8 cellular contexts compared by ENCODE assay signal in the genomic region with DNA sequence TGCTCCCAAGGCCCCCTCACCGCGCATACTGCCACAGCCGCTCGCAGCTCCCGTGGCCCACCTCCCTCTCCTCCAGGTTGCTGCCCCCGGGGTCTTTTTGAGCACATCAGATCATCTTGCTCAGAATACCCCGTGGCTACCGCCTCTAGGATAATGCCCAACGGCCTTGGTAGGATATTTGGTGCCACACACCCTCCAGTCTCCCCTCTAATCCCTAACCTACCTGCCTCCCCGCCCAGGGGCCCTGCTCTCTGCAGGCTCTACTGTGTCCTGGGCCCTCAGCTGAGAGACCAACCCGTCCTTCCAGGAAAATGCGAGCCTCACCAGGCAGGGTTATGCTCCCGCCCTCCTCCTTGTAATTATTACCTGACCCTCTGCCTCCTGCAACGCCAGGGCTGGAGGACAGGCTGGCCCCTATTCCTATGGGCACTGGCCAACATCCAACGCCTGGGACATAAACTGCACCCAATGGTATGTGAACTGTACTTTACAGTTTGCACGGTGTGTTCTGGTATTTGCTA. TPM values are rescaled to one million over a fixed set of nuclear protein-coding genes. Genes with fewer than 3 reads are reported as not detected.
DNase-seq lines count a peak whose midpoint lies in the region; ATAC-seq and TF ChIP-seq lines count a peak whose summit lies in the region.

No MANE protein-coding gene starts in this region.

- H3K36me3 Mint-ChIP-seq in naive B cell: peaks cover 0 to 8% of the 10 kb centered on the region in 2 donors

- peak overlapping the region; percentile 96 for H2BK120ac ChIP-seq in IMR-90 (ENCODE audit: low read depth, low read length)

- H2BK5ac ChIP-seq in IMR-90 (ENCODE audit: low read depth, low read length, poor library complexity, severe bottlenecking): peak overlapping the region; percentile 88

- POLR2A ChIA-PET in IMR-90 (lab: Charles Lee; ENCODE audit: unreplicated experiment): no interaction called here

- H4K8ac ChIP-seq in IMR-90 (ENCODE audit: low read depth in 2 of 2, low read length in 2 of 2): peak overlapping the region; percentile 58 to 92

- no peaks in the 10 kb centered on the region for H3K9me3 Mint-ChIP-seq in naive B cell

- peak overlapping the region; percentile 90 to 98 (median 93) for H3K4me3 Mint-ChIP-seq in naive B cell

- H2AK5ac ChIP-seq in IMR-90 (ENCODE audit: low read depth, low read length): peak overlapping the region; percentile 77

- H3K27me3 ChIP-seq in IMR-90 (ENCODE audit: control insufficient read depth, insufficient read depth, low read length): no peaks in the 10 kb centered on the region

- ATAC-seq in IMR-90 (ENCODE audit: low read depth) (no peak), naive B cell (ENCODE audit: low read depth in 2 of 2) (no peak), HG02763 (IDR thresholded peaks at IDR 0.05; ENCODE audit: unreplicated experiment) (no peak), GM19455 (IDR thresholded peaks at IDR 0.05; ENCODE audit: unreplicated experiment) (no peak)

- H4K91ac ChIP-seq in IMR-90 (ENCODE audit: insufficient read depth, low read depth, low read length): peak overlapping the region; percentile 62; the same call in 1 of the 2 replicates

- peaks cover 21 to 35% (median 23%) of the 10 kb centered on the region in 3 donors for H3K4me1 Mint-ChIP-seq in naive B cell

- peak overlapping the region in 1 of 6 donors; percentile 83 for H3K27ac Mint-ChIP-seq in naive B cell

- H3K9ac ChIP-seq in IMR-90 (ENCODE audit: low read depth, low read length): peak overlapping the region; percentile 62

- H2BK15ac ChIP-seq in IMR-90 (ENCODE audit: low read depth, low read length): peak overlapping the region; percentile 60; the same call in 2 of the 3 replicates

- dilution Hi-C loops in IMR-90 (cut with HindIII; ENCODE audit: low sequenced_read_pairs, unreplicated experiment): no loop called here

- peaks cover 8% of the 10 kb centered on the region for H3K36me3 ChIP-seq in IMR-90 (ENCODE audit: control insufficient read depth, insufficient read depth, low read length)

- no peak for TF ChIP-seq POLR2A in IMR-90 (IDR thresholded peaks at IDR 0.05; ENCODE audit: low read depth, low read length)

- H3K14ac ChIP-seq in IMR-90 (replicated peaks; ENCODE audit: low read depth, low read length): peak overlapping the region; percentile 98

- BruUV-seq in IMR-90 (replicated peaks; lab: Mats Ljungman, UMichigan): no TSS peak

- peaks cover 25 to 60% (median 45%) of the 10 kb centered on the region in 3 donors for H3K27me3 Mint-ChIP-seq in naive B cell

- H4K20me1 ChIP-seq in IMR-90 (ENCODE audit: insufficient read depth, low read length): peaks cover 24% of the 10 kb centered on the region

- 76% methylated on average over 8 of the region's 16 CpGs; no CpG with 5 or more reads in 1 of the 2 experiments for WGBS in IMR-90 (ENCODE audit: extremely low coverage in 2 of 2, insufficient read length in 1 of 2), 2 experiments

- in situ Hi-C loops in ACHN (cut with HindIII; ENCODE audit: low pct_ligation_motif_present, low pct_unique_long_range_greater_than_20kb, low sequenced_read_pairs): no loop called here
- in situ Hi-C loops in IMR-90 (cut with MboI; ENCODE audit: low sequenced_read_pairs): loop anchor here (5.0 kb wide), 1 partner anchor 278 kb away; no protein-coding TSS in a partner anchor

- H3K56ac ChIP-seq in IMR-90 (ENCODE audit: extremely low read depth, insufficient read depth, low read length): peak overlapping the region; percentile 74; the same call in 1 of the 2 replicates

- no peak overlapping the region for H3K4me3 ChIP-seq in IMR-90 (ENCODE audit: insufficient read depth, low read depth, low read length)

- no peak for TF ChIP-seq CTCF in IMR-90 (conservative IDR thresholded peaks at IDR 0.05; ENCODE audit: low read depth, low read length)

- H3K79me1 ChIP-seq in IMR-90 (ENCODE audit: low read depth in 1 of 2, low read length in 2 of 2): peaks cover 0 to 44% of the 10 kb centered on the region in 2 experiments; a peak in 2 of 4 replicates

- H3K4me1 ChIP-seq in IMR-90 (ENCODE audit: control insufficient read depth, insufficient read depth, low read length): peaks cover 23% of the 10 kb centered on the region

- peaks cover 21% of the 10 kb centered on the region for H3K9me1 ChIP-seq in IMR-90 (ENCODE audit: insufficient read depth, low read length)

- H3K23ac ChIP-seq in IMR-90 (ENCODE audit: low read depth, low read length): peak overlapping the region; percentile 96

- peak overlapping the region; percentile 75 for H3K4me2 ChIP-seq in IMR-90 (ENCODE audit: low read depth, low read length)

- no peaks in the 10 kb centered on the region for H3K9me3 ChIP-seq in IMR-90 (ENCODE audit: control insufficient read depth, insufficient read depth, low read length)

- peak overlapping the region; percentile 15 for H4K5ac ChIP-seq in IMR-90 (ENCODE audit: low read depth, low read length)

- peak overlapping the region; percentile 96 for H3K4ac ChIP-seq in IMR-90 (ENCODE audit: low read depth, low read length)

- peak overlapping the region; percentile 7 for H3K18ac ChIP-seq in IMR-90 (ENCODE audit: low read depth, low read length)

- intact Hi-C loops in IMR-90 (cut with micrococcal nuclease): no loop called here

- peak overlapping the region; percentile 91 for H3K27ac ChIP-seq in IMR-90 (ENCODE audit: insufficient read depth, low read length)
- peak overlapping the region; percentile 93 for H3K27ac ChIP-seq in caudate nucleus (ENCODE audit: low read depth, low read length)

- TF ChIP-seq RAD21 in IMR-90 (IDR thresholded peaks at IDR 0.05; ENCODE audit: low read length): no peak

- H2AFZ ChIP-seq in IMR-90 (replicated peaks; ENCODE audit: low read length, poor library complexity): peak overlapping the region; percentile 97

- H2AK9ac ChIP-seq in IMR-90 (replicated peaks; ENCODE audit: low read depth, low read length, poor library complexity): peak overlapping the region; percentile 93

- DNase-seq in ACHN (peak; percentile 79), IMR-90 (no peak), caudate nucleus (lab: John Stamatoyannopoulos, UW) (no peak), naive B cell (no peak), putamen (ENCODE audit: low spot score) (no peak), SHP77 treated with DMSO at 0.1 percent for 48 hours (lab: John Stamatoyannopoulos, UW) (no peak)

- CTCF ChIA-PET in IMR-90 (lab: Yijun Ruan, JAX): interaction anchor here (1.1 kb wide), 1 partner anchor 284 kb away, joined by 5 read pairs; no protein-coding TSS in a partner anchor

- peak overlapping the region; percentile 67 for H2BK20ac ChIP-seq in IMR-90 (ENCODE audit: low read depth, low read length)

TF ChIP-seq in IMR-90, 13 proteins besides CTCF, POLR2A, EP300 and RAD21:
- TF ChIP-seq RFX5 (IDR thresholded peaks at IDR 0.05; ENCODE audit: low read depth, low read length) (no peak), RCOR1 (IDR thresholded peaks at IDR 0.05; ENCODE audit: insufficient replicate concordance, low read length) (no peak), MAZ (IDR thresholded peaks at IDR 0.05; ENCODE audit: borderline replicate concordance, low read depth, low read length) (no peak), CEBPB (IDR thresholded peaks at IDR 0.05; ENCODE audit: low read depth, low read length) (no peak), MXI1 (IDR thresholded peaks at IDR 0.05; ENCODE audit: borderline replicate concordance, low read depth, low read length) (no peak), CHD1 (IDR thresholded peaks at IDR 0.05; ENCODE audit: low read depth, low read length) (no peak), SMC3 (IDR thresholded peaks at IDR 0.05; ENCODE audit: low read depth, low read length) (no peak), NFE2L2 (IDR thresholded peaks at IDR 0.05; ENCODE audit: low read depth, low read length) (no peak), BHLHE40 (IDR thresholded peaks at IDR 0.05; ENCODE audit: low read depth, low read length) (no peak), FOS (IDR thresholded peaks at IDR 0.05; ENCODE audit: low read depth, low read length) (no peak), MAFK (IDR thresholded peaks at IDR 0.05; ENCODE audit: low read depth, low read length) (no peak)
- TF ChIP-seq, protein P1, sequence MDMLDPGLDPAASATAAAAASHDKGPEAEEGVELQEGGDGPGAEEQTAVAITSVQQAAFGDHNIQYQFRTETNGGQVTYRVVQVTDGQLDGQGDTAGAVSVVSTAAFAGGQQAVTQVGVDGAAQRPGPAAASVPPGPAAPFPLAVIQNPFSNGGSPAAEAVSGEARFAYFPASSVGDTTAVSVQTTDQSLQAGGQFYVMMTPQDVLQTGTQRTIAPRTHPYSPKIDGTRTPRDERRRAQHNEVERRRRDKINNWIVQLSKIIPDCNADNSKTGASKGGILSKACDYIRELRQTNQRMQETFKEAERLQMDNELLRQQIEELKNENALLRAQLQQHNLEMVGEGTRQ (IDR thresholded peaks at IDR 0.05; ENCODE audit: low read depth, low read length): no peak
- TF ChIP-seq, protein P2, sequence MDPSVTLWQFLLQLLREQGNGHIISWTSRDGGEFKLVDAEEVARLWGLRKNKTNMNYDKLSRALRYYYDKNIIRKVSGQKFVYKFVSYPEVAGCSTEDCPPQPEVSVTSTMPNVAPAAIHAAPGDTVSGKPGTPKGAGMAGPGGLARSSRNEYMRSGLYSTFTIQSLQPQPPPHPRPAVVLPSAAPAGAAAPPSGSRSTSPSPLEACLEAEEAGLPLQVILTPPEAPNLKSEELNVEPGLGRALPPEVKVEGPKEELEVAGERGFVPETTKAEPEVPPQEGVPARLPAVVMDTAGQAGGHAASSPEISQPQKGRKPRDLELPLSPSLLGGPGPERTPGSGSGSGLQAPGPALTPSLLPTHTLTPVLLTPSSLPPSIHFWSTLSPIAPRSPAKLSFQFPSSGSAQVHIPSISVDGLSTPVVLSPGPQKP (IDR thresholded peaks at IDR 0.05; ENCODE audit: borderline replicate concordance, low read depth, low read length): no peak

RNA-seq across cellular contexts. Expression of a gene that starts 1.5 kb away (rescaled TPM):
- 29.0 and 38.6 TPM in 2 replicates for total RNA-seq in IMR-90 (2012; rRNA removed)
- polyA plus RNA-seq in IMR-90 (2012; rRNA removed) (44.7 and 45.3 TPM in 2 replicates), naive B cell (ENCODE audit: low read depth in 6 of 6) (1 to 10 TPM in 2 of 6 donors, under 1 TPM in 4; 0.26 to 1.4 (median 0.80) TPM)
- polyA plus RNA-seq in IMR-90 (2012; cell fraction: cytosol; rRNA removed): 26.0 and 32.1 TPM in 2 replicates
- polyA plus RNA-seq in IMR-90 (2012; cell fraction: nucleus; rRNA removed; ENCODE audit: low replicate concordance): 165 and 175 TPM in 2 replicates

Comparison
In these comparisons a context has a peak if more than half of its experiments do, and no peak if none do; other contexts are left out.
1. RNA of a gene that starts 1.5 kb away (polyA plus RNA-seq): 26.0 to 175 TPM in IMR-90; 0.26 to 1.4 TPM in naive B cell; every median in the first group is over 10 times any median in the second.